Comparison of ENCODE assay signal across 13 cellular contexts in genomic region chr11:67997460-67997921, GRCh38. TPM values are rescaled to one million over a fixed set of nuclear protein-coding genes. Genes with fewer than 3 reads are reported as not detected.
DNase-seq lines count a peak whose midpoint lies in the region; TF ChIP-seq lines count a peak whose summit lies in the region.
"Had no signal": no experiment of that assay in that cellular context is flagged by ENCODE, and none has a peak within 500 bp of the region (broad histone marks: within the 10 kb centered on the region; RNA-seq: fewer than 3 reads in every experiment).

No MANE protein-coding gene starts in this region.

- H3K27ac ChIP-seq in OCI-LY1 (ENCODE audit: low read depth, low read length, poor library complexity, severe bottlenecking) (peak overlapping the region; percentile 47), iPS-20b (ENCODE audit: low read length) (no peak overlapping the region), spleen (peak overlapping the region in 5 of 8 donors; percentile 8 to 64 (median 20)), esophagus muscularis mucosa (replicated peaks in 1 of 4) (no peak overlapping the region)

- H3K4me1 ChIP-seq in OCI-LY1 (ENCODE audit: insufficient read depth, low read length, severe bottlenecking) (peaks cover 25% of the 10 kb centered on the region), iPS-20b (ENCODE audit: insufficient read depth, low read length) (peaks cover 9% of the 10 kb centered on the region; the same call in 1 of the 2 replicates), spleen (peaks cover 3 to 86% (median 77%) of the 10 kb centered on the region in 6 donors), esophagus muscularis mucosa (peaks cover 0 to 3% (median under 1%) of the 10 kb centered on the region in 4 donors)

- intact Hi-C loops in spleen (cut with DNase I; ENCODE audit: low total_unique reads) (no loop called here), esophagus muscularis mucosa (cut with DNase I) (no loop called here)

- H3K4me2 ChIP-seq in OCI-LY1 (ENCODE audit: low read length): no peak overlapping the region

- H3K9me3 Mint-ChIP-seq in T-helper 2 cell treated with Interferon-gamma antibody and Interleukin-4, amounts not matched to agents 5 μg/mL and 100 μg/mL, for 36 hours: no peaks in the 10 kb centered on the region
- H3K9me3 Mint-ChIP-seq: CD8-positive, alpha-beta T cell had no signal

- peaks cover 9% of the 10 kb centered on the region; the same call in 1 of the 2 replicates for H3K36me3 ChIP-seq in OCI-LY1 (ENCODE audit: insufficient read depth, low read length)
- no peaks in the 10 kb centered on the region for H3K36me3 ChIP-seq in iPS-20b (ENCODE audit: insufficient read depth, low read depth, low read length)
- peaks cover 0 to 100% (median 27%) of the 10 kb centered on the region in 6 donors for H3K36me3 ChIP-seq in spleen
- H3K36me3 ChIP-seq in esophagus muscularis mucosa: peaks cover 0 to 14% (median 0%) of the 10 kb centered on the region in 4 donors

- H3K27me3 ChIP-seq in OCI-LY1 (ENCODE audit: insufficient read depth, low read length) (no peaks in the 10 kb centered on the region), iPS-20b (ENCODE audit: insufficient read depth, low read length) (0 out of 2 replicates have a peak, but pooled peaks cover 3% of the 10 kb centered on the region), spleen (replicated peaks in 1 of 7) (no peaks in the 10 kb centered on the region), esophagus muscularis mucosa (peaks cover 0 to 15% (median 0%) of the 10 kb centered on the region in 4 donors)

- H2AFZ ChIP-seq in OCI-LY1 (ENCODE audit: low read length): no peak overlapping the region

- no peak overlapping the region for H3K9ac ChIP-seq in OCI-LY1 (ENCODE audit: low read length)
- H3K9ac ChIP-seq in iPS-20b (ENCODE audit: low read depth, low read length): no peak overlapping the region; the same call in 1 of the 2 replicates

- H3K4me3 ChIP-seq in OCI-LY1 (ENCODE audit: low read depth, low read length, poor library complexity, severe bottlenecking): no peak overlapping the region
- H3K4me3 ChIP-seq in iPS-20b (ENCODE audit: low read length): peak overlapping the region; percentile 76; the same call in 1 of the 2 replicates
- H3K4me3 ChIP-seq in spleen: no peak overlapping the region
- no peak overlapping the region for H3K4me3 ChIP-seq in esophagus muscularis mucosa
- H3K4me3 ChIP-seq: GM12878 had no signal

- no peaks in the 10 kb centered on the region for H3K79me2 ChIP-seq in OCI-LY1 (ENCODE audit: insufficient read depth, low read length)

- H3K27ac Mint-ChIP-seq in T-helper 2 cell treated with Interferon-gamma antibody and Interleukin-4, amounts not matched to agents 5 μg/mL and 100 μg/mL, for 36 hours: no peak overlapping the region
- H3K27ac Mint-ChIP-seq: progenitor cell of endocrine pancreas had no signal

- peak overlapping the region; percentile 12 for H3K4me3 Mint-ChIP-seq in T-helper 2 cell treated with Interferon-gamma antibody and Interleukin-4, amounts not matched to agents 5 μg/mL and 100 μg/mL, for 36 hours
- H3K4me3 Mint-ChIP-seq: CD8-positive, alpha-beta T cell had no signal

- no peaks in the 10 kb centered on the region for H3K27me3 Mint-ChIP-seq in T-helper 2 cell treated with Interferon-gamma antibody and Interleukin-4, amounts not matched to agents 5 μg/mL and 100 μg/mL, for 36 hours (ENCODE audit: low read depth)

- H3K36me3 Mint-ChIP-seq in T-helper 2 cell treated with Interferon-gamma antibody and Interleukin-4, amounts not matched to agents 5 μg/mL and 100 μg/mL, for 36 hours (ENCODE audit: low read depth): peaks cover 6% of the 10 kb centered on the region

- H3K9me3 ChIP-seq in OCI-LY1 (ENCODE audit: low read length) (no peaks in the 10 kb centered on the region), iPS-20b (ENCODE audit: insufficient read depth, low read depth, low read length) (no peaks in the 10 kb centered on the region), spleen (no peaks in the 10 kb centered on the region), esophagus muscularis mucosa (no peaks in the 10 kb centered on the region)

- peaks cover 5% of the 10 kb centered on the region for H3F3A ChIP-seq in OCI-LY1 (ENCODE audit: insufficient read depth, low read length)

- DNase-seq in T-helper 2 cell treated with Interferon-gamma antibody and Interleukin-4, amounts not matched to agents 5 μg/mL and 100 μg/mL, for 36 hours (ENCODE audit: low spot score): no peak
- DNase-seq in T-helper 2 cell (no peak), spleen (peak; percentile 82), superior temporal gyrus (ENCODE audit: extremely low spot score) (no peak), esophagus muscularis mucosa (ENCODE audit: extremely low spot score) (no peak)
- DNase-seq in activated naive CD4-positive, alpha-beta T cell treated with anti-CD3 and anti-CD28 coated beads, Interleukin-2, amount 50 U/mL, for 16 hours: no peak
- DNase-seq: NCI-H1930, NCI-H748 treated with DMSO at 0.1 percent for 48 hours had no signal

- no peaks in the 10 kb centered on the region for H4K20me1 ChIP-seq in OCI-LY1 (ENCODE audit: insufficient read depth, low read length)

- TF ChIP-seq EP300 in esophagus muscularis mucosa (IDR thresholded peaks at IDR 0.05): no peak

- TF ChIP-seq CTCF in OCI-LY1 (IDR thresholded peaks at IDR 0.05; ENCODE audit: low read length): no peak
- TF ChIP-seq CTCF in spleen (IDR thresholded peaks at IDR 0.05 in 8 of 11, conservative IDR thresholded peaks at IDR 0.05 in 3 of 11): no peak
- no peak for TF ChIP-seq CTCF in esophagus muscularis mucosa (IDR thresholded peaks at IDR 0.05)

- no peak for TF ChIP-seq POLR2A in spleen (IDR thresholded peaks at IDR 0.05)
- no peak for TF ChIP-seq POLR2A in esophagus muscularis mucosa (IDR thresholded peaks at IDR 0.05; ENCODE audit: low read depth)

- peaks cover 15% of the 10 kb centered on the region for H3K4me1 Mint-ChIP-seq in T-helper 2 cell treated with Interferon-gamma antibody and Interleukin-4, amounts not matched to agents 5 μg/mL and 100 μg/mL, for 36 hours (ENCODE audit: low read depth)

- H3K9me2 ChIP-seq in OCI-LY1 (ENCODE audit: low read depth, low read length): no peaks in the 10 kb centered on the region

- 87 to 93% (median 91%) methylated on average over 28 to 29 of the region's 29 CpGs for WGBS in spleen, 5 donors
- WGBS in esophagus muscularis mucosa: 88% methylated on average over 29 of the region's 29 CpGs

RNA-seq across cellular contexts. Expression of gene UNC93B1, which starts 6.4 kb away (rescaled TPM):
- total RNA-seq in spleen (100 to 1,000 TPM; 110 to 151 (median 128) TPM), esophagus muscularis mucosa (10 to 100 TPM; 16.6 to 38.4 (median 31.6) TPM)
- polyA plus RNA-seq in spleen: 100 to 1,000 TPM; 112 to 192 (median 162) TPM

RNA-seq across cellular contexts. Expression of gene ALDH3B1, which starts 12.6 kb away (rescaled TPM):
- total RNA-seq in spleen: 10 to 100 TPM; 24.8 to 46.8 (median 37.8) TPM
- 10 to 100 TPM in 1 of 3 donors, 1 to 10 TPM in 2; 7.8 to 16.4 (median 7.9) TPM for polyA plus RNA-seq in spleen
- total RNA-seq in esophagus muscularis mucosa: 10 to 100 TPM; 10.6 to 17.2 (median 12.6) TPM
- total RNA-seq: CD8-positive, alpha-beta T cell; progenitor cell of endocrine pancreas had no signal

RNA-seq across cellular contexts. Expression of gene NDUFS8, which starts 33.0 kb away (rescaled TPM):
- total RNA-seq in spleen: 100 to 1,000 TPM in 2 of 7 donors, 10 to 100 TPM in 5; 75.4 to 125 (median 91.5) TPM
- 100 to 1,000 TPM in 2 of 3 donors, 10 to 100 TPM in 1; 94.8 to 132 (median 105) TPM for polyA plus RNA-seq in spleen
- 100 to 1,000 TPM; 178 to 271 (median 198) TPM for total RNA-seq in esophagus muscularis mucosa

RNA-seq across cellular contexts. Expression of gene TCIRG1, which starts 41.3 kb away (rescaled TPM):
- total RNA-seq in spleen: 100 to 1,000 TPM; 286 to 540 (median 360) TPM
- polyA plus RNA-seq in spleen: 100 to 1,000 TPM; 199 to 707 (median 698) TPM
- 100 to 1,000 TPM in 1 of 4 donors, 10 to 100 TPM in 3; 61.6 to 124 (median 81.4) TPM for total RNA-seq in esophagus muscularis mucosa

Comparison
In these comparisons a context has a peak if more than half of its experiments do, and no peak if none do; other contexts are left out.
1. H3K27ac ChIP-seq: peak in OCI-LY1 (single experiment) and spleen (5 of 8); none in iPS-20b (single experiment) and esophagus muscularis mucosa (0 of 4).